ENCODE assay signal across 26 cellular contexts in genomic region chr1:227911376-227911775, GRCh38.
"Had no signal": no experiment of that assay in that cellular context is flagged by ENCODE, and none has a peak within 500 bp of the region (broad histone marks: within the 10 kb centered on the region; RNA-seq: fewer than 3 reads in every experiment).

No MANE protein-coding gene starts in this region.

- H3K79me2 ChIP-seq: hepatocyte, parathyroid adenoma had no signal

- H3K27me3 Mint-ChIP-seq: stimulated activated naive CD8-positive, alpha-beta T cell treated with anti-CD3 and anti-CD28 coated beads, Interleukin-15, amount 100 ng/mL, for 72 hours; type B pancreatic cell had no signal

- H3K4me1 Mint-ChIP-seq: memory B cell; naive B cell; stimulated activated naive CD8-positive, alpha-beta T cell treated with anti-CD3 and anti-CD28 coated beads, Interleukin-15, amount 100 ng/mL, for 72 hours had no signal

- H3K27me3 ChIP-seq: esophagus muscularis mucosa, foreskin keratinocyte, gastroesophageal sphincter, heart left ventricle, hepatocyte, right lobe of liver, thyroid gland had no signal

- H2AFZ ChIP-seq: hepatocyte, parathyroid adenoma had no signal

- H3K9me3 ChIP-seq: esophagus muscularis mucosa, gastroesophageal sphincter, heart left ventricle, mucosa of descending colon, neutrophil, right lobe of liver, thyroid gland had no signal

- H3K4me1 ChIP-seq: gastroesophageal sphincter, heart left ventricle, parathyroid adenoma, right lobe of liver, thyroid gland had no signal

- H3K36me3 Mint-ChIP-seq: memory B cell; naive B cell; natural killer cell treated with Interleukin-12 subunit alpha and Interleukin-12 subunit beta and Interleukin-15 and Interleukin-18, amount 100 ng/mL, for 72 hours; type B pancreatic cell had no signal

- H3K4me3 ChIP-seq: coronary artery, esophagus muscularis mucosa, gastroesophageal sphincter, heart left ventricle, hepatocyte, lung, mucosa of descending colon, right lobe of liver, thyroid gland had no signal

- H3K36me3 ChIP-seq: esophagus muscularis mucosa, gastroesophageal sphincter, heart left ventricle, neutrophil, right lobe of liver, thyroid gland had no signal

- H3K9ac ChIP-seq: parathyroid adenoma had no signal

- ATAC-seq: foreskin keratinocyte; gastroesophageal sphincter; heart left ventricle; left lobe of liver; mucosa of descending colon; natural killer cell treated with Interleukin-12 subunit alpha and Interleukin-12 subunit beta and Interleukin-15 and Interleukin-18, amount 100 ng/mL, for 72 hours; right lobe of liver; stimulated activated naive CD8-positive, alpha-beta T cell treated with anti-CD3 and anti-CD28 coated beads, Interleukin-15, amount 100 ng/mL, for 72 hours had no signal

- H3K4me2 ChIP-seq: hepatocyte had no signal

- H3K27ac Mint-ChIP-seq: memory B cell; naive B cell; natural killer cell treated with Interleukin-12 subunit alpha and Interleukin-12 subunit beta and Interleukin-15 and Interleukin-18, amount 100 ng/mL, for 72 hours; progenitor cell of endocrine pancreas; stimulated activated naive CD8-positive, alpha-beta T cell treated with anti-CD3 and anti-CD28 coated beads, Interleukin-15, amount 100 ng/mL, for 72 hours had no signal

- H3K27ac ChIP-seq: coronary artery, esophagus muscularis mucosa, foreskin keratinocyte, gastroesophageal sphincter, heart left ventricle, hepatocyte, neutrophil, parathyroid adenoma, right lobe of liver, thyroid gland had no signal

- H3K4me3 Mint-ChIP-seq: memory B cell; naive B cell; natural killer cell treated with Interleukin-12 subunit alpha and Interleukin-12 subunit beta and Interleukin-15 and Interleukin-18, amount 100 ng/mL, for 72 hours; neural crest cell; stimulated activated naive CD8-positive, alpha-beta T cell treated with anti-CD3 and anti-CD28 coated beads, Interleukin-15, amount 100 ng/mL, for 72 hours had no signal

- H3K9me3 Mint-ChIP-seq: naive B cell; natural killer cell treated with Interleukin-12 subunit alpha and Interleukin-12 subunit beta and Interleukin-15 and Interleukin-18, amount 100 ng/mL, for 72 hours; neural crest cell; stimulated activated naive CD8-positive, alpha-beta T cell treated with anti-CD3 and anti-CD28 coated beads, Interleukin-15, amount 100 ng/mL, for 72 hours; type B pancreatic cell had no signal

- DNase-seq: dermis blood vessel endothelial cell; effector memory CD4-positive, alpha-beta T cell; foreskin keratinocyte; mucosa of descending colon; naive B cell; right lobe of liver; small intestine; stimulated activated CD4-positive, alpha-beta T cell treated with anti-CD3 and anti-CD28 coated beads, Interleukin-15, amount 100 ng/mL, for 24 hours; stimulated activated CD4-positive, alpha-beta T cell treated with anti-CD3 and anti-CD28 coated beads, Interleukin-2, amount 100 ng/mL, for 48 hours; stimulated activated naive CD4-positive, alpha-beta T cell; stimulated activated naive CD8-positive, alpha-beta T cell treated with anti-CD3 and anti-CD28 coated beads, Interleukin-15, amount 100 ng/mL, for 72 hours; thyroid gland had no signal
